2 cellular contexts compared by ENCODE assay signal in genomic region chr18:56326386-56327072, GRCh38.
A peak's percentile ranks its signal among the peaks of the same experiment; 100 is the strongest.
TF ChIP-seq lines count a peak whose summit lies in the region.

No MANE protein-coding gene starts in this region.

TF ChIP-seq in IMR-90, 13 proteins besides CTCF, POLR2A, EP300 and RAD21:
- no peak for TF ChIP-seq MAZ (IDR thresholded peaks at IDR 0.05; ENCODE audit: borderline replicate concordance, low read depth, low read length)
- TF ChIP-seq CEBPB (IDR thresholded peaks at IDR 0.05; ENCODE audit: low read depth, low read length): no peak
- TF ChIP-seq MXI1 (IDR thresholded peaks at IDR 0.05; ENCODE audit: borderline replicate concordance, low read depth, low read length): no peak
- no peak for TF ChIP-seq SMC3 (IDR thresholded peaks at IDR 0.05; ENCODE audit: low read depth, low read length)
- no peak for TF ChIP-seq ELK1 (IDR thresholded peaks at IDR 0.05; ENCODE audit: borderline replicate concordance, low read depth, low read length)
- TF ChIP-seq USF2 (IDR thresholded peaks at IDR 0.05; ENCODE audit: low read depth, low read length): no peak
- no peak for TF ChIP-seq RCOR1 (IDR thresholded peaks at IDR 0.05; ENCODE audit: insufficient replicate concordance, low read length)
- no peak for TF ChIP-seq RFX5 (IDR thresholded peaks at IDR 0.05; ENCODE audit: low read depth, low read length)
- TF ChIP-seq MAFK (IDR thresholded peaks at IDR 0.05; ENCODE audit: low read depth, low read length): no peak
- no peak for TF ChIP-seq NFE2L2 (IDR thresholded peaks at IDR 0.05; ENCODE audit: low read depth, low read length)
- no peak for TF ChIP-seq FOS (IDR thresholded peaks at IDR 0.05; ENCODE audit: low read depth, low read length)
- no peak for TF ChIP-seq BHLHE40 (IDR thresholded peaks at IDR 0.05; ENCODE audit: low read depth, low read length)
- no peak for TF ChIP-seq CHD1 (IDR thresholded peaks at IDR 0.05; ENCODE audit: low read depth, low read length)

TF ChIP-seq in H1, 55 proteins besides CTCF, POLR2A, EP300 and RAD21:
- TF ChIP-seq MAFK (IDR thresholded peaks at IDR 0.05; ENCODE audit: low read depth, low read length) (peak; percentile 23; the same call in 1 of the 2 replicates), PHF8 (conservative IDR thresholded peaks at IDR 0.05; ENCODE audit: low read depth, low read length) (no peak), BACH1 (IDR thresholded peaks at IDR 0.05; ENCODE audit: low read length) (no peak)
